8 cellular contexts compared by ENCODE assay signal in the genomic region with DNA sequence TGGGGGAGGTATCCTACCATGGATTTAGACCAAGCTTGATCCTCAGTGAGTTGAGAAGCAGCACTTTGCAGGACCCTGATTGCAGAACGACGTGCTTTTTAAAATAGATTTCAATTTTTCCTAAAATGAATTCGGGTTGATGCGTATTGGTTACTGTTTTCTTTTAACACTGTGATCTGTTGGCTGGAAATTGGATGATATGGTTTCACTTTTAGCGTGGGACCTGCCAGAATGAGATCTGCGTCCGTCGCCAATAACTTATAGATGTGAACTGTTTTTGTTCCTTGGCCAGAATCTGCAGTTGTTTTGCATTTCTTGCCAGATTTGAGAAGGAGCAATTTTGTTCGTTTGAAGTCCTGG. TPM values are rescaled to one million over a fixed set of nuclear protein-coding genes. Genes with fewer than 3 reads are reported as not detected.
DNase-seq lines count a peak whose midpoint lies in the region; ATAC-seq, FAIRE-seq and TF ChIP-seq lines count a peak whose summit lies in the region.

No MANE protein-coding gene starts in this region.

- no peak overlapping the region for H2BK20ac ChIP-seq in H1 (ENCODE audit: low read length)

- H3K27me3 ChIP-seq in SJCRH30 (no peaks in the 10 kb centered on the region), H1 (replicated peaks in 1 of 4; ENCODE audit: control insufficient read depth in 3 of 4, extremely low read depth in 1 of 4, insufficient read depth in 3 of 4, low read length in 3 of 4) (no peaks in the 10 kb centered on the region)

- peak overlapping the region in 3 of 4 experiments; percentile 70 to 74 (median 73); a peak in 6 of 7 replicates for H3K9ac ChIP-seq in H1 (replicated peaks in 1 of 4; ENCODE audit: extremely low read depth in 1 of 4, low read depth in 3 of 4, low read length in 3 of 4)

- no peak overlapping the region for H2BK12ac ChIP-seq in H1 (ENCODE audit: low read depth, low read length)

- H3K9me3 ChIP-seq in SJCRH30 (replicated peaks) (no peaks in the 10 kb centered on the region), H1 (ENCODE audit: insufficient read depth in 2 of 2, low read depth in 1 of 2, low read length in 1 of 2) (no peaks in the 10 kb centered on the region)

- peak overlapping the region; percentile 77 for H3K4me3 ChIP-seq in SJCRH30
- peak overlapping the region; percentile 86 to 90 (median 88) for H3K4me3 ChIP-seq in H1 (ENCODE audit: extremely low read depth in 1 of 4, insufficient read depth in 2 of 4, low read depth in 3 of 4, low read length in 4 of 4)

- H4K20me1 ChIP-seq in H1 (replicated peaks in 1 of 2; ENCODE audit: control insufficient read depth in 1 of 2, insufficient read depth in 2 of 2, low read length in 2 of 2): peaks cover 3 to 4% of the 10 kb centered on the region in 2 experiments

- H3K27me3 Mint-ChIP-seq in naive thymus-derived CD8-positive, alpha-beta T cell: no peaks in the 10 kb centered on the region

- POLR2A ChIA-PET in H1 (lab: Charles Lee; ENCODE audit: partially characterized antibody): interaction anchor here (0.9 to 1.5 kb wide), 8 partner anchors 9 to 80 kb away, joined by 3 to 5 read pairs (median 4); partner anchors contain the start of gene SAP130
- POLR2A ChIA-PET in naive thymus-derived CD8-positive, alpha-beta T cell (lab: Charles Lee): interaction anchor here (0.8 to 3.1 kb wide), 10 partner anchors 10 to 1011 kb away, joined by 3 to 27 read pairs (median 4); partner anchors contain the start of genes ERCC3, IWS1, SAP130 and SFT2D3

- H3K4me3 Mint-ChIP-seq in naive thymus-derived CD8-positive, alpha-beta T cell: peak overlapping the region; percentile 88 to 98 (median 94)

- peak; percentile 5 for DNase-seq in activated naive CD4-positive, alpha-beta T cell treated with Interleukin-2 at 50 U/mL for 16 hours
- no peak for DNase-seq in activated naive CD4-positive, alpha-beta T cell treated with anti-CD3 and anti-CD28 coated beads, Interleukin-2, amount 50 U/mL, for 16 hours
- DNase-seq in SJCRH30 (no peak), H1 (ENCODE audit: low read depth in 1 of 2, low spot score in 2 of 2) (no peak), germinal center (ENCODE audit: low spot score) (no peak), SW 1271 (lab: John Stamatoyannopoulos, UW) (no peak)
- DNase-seq in naive thymus-derived CD8-positive, alpha-beta T cell: peak in 1 of 10 donors; percentile 4

- no peak overlapping the region for H2AK5ac ChIP-seq in H1 (ENCODE audit: low read depth, low read length)

- TF ChIP-seq POLR2A in H1 (IDR thresholded peaks at IDR 0.05; ENCODE audit: control extremely low read depth in 1 of 2, low read depth in 2 of 2, low read length in 2 of 2): no peak

- H3K56ac ChIP-seq in H1 (replicated peaks; ENCODE audit: insufficient read length, low read depth, low read length): no peak overlapping the region

- H4K5ac ChIP-seq in H1 (ENCODE audit: insufficient read length, low read depth, low read length): no peak overlapping the region

- no peak overlapping the region for H3K18ac ChIP-seq in H1 (ENCODE audit: extremely low read depth, low read length)

- no peak for ATAC-seq in naive thymus-derived CD8-positive, alpha-beta T cell
- no peak for ATAC-seq in HG02763 (IDR thresholded peaks at IDR 0.05; ENCODE audit: unreplicated experiment)

- H3K4me1 Mint-ChIP-seq in naive thymus-derived CD8-positive, alpha-beta T cell: peaks cover 21 to 56% (median 49%) of the 10 kb centered on the region in 4 donors

- no peaks in the 10 kb centered on the region for H3K9me3 Mint-ChIP-seq in naive thymus-derived CD8-positive, alpha-beta T cell

- no peak overlapping the region for H3K14ac ChIP-seq in H1 (ENCODE audit: insufficient read length)

- no peak overlapping the region for H2BK5ac ChIP-seq in H1 (ENCODE audit: low read depth, low read length)

- peak overlapping the region; percentile 87 to 90 for H3K4me2 ChIP-seq in H1 (ENCODE audit: insufficient read depth in 1 of 2, low read depth in 2 of 2, low read length in 2 of 2)

- H3K23ac ChIP-seq in H1 (ENCODE audit: insufficient read length): no peak overlapping the region

- peak overlapping the region; percentile 13 for H4K91ac ChIP-seq in H1 (replicated peaks; ENCODE audit: insufficient read length, low read length)

- H3K27ac ChIP-seq in SJCRH30 (peak overlapping the region; percentile 53), H1 (ENCODE audit: low read depth, low read length) (0 out of 2 replicates have a peak overlapping the region, but pooled peaks have one; percentile 37)

- TF ChIP-seq EP300 in H1 (IDR thresholded peaks at IDR 0.05; ENCODE audit: borderline replicate concordance in 1 of 2, low read depth in 2 of 2, low read length in 2 of 2): no peak

- FAIRE-seq in H1 (lab: Jason Lieb, UNC): no peak

- peak overlapping the region; percentile 87; the same call in 1 of the 2 replicates for H4K8ac ChIP-seq in H1 (ENCODE audit: extremely low read depth, insufficient read depth, low read length)

- no peak for TF ChIP-seq RAD21 in H1 (IDR thresholded peaks at IDR 0.05 in 1 of 2, conservative IDR thresholded peaks at IDR 0.05 in 1 of 2; ENCODE audit: low read depth in 2 of 2, low read length in 2 of 2)

- peaks cover 0 to 8% (median 0%) of the 10 kb centered on the region in 3 donors for H3K36me3 Mint-ChIP-seq in naive thymus-derived CD8-positive, alpha-beta T cell

- H3K23me2 ChIP-seq in H1 (ENCODE audit: low read depth, low read length): 0 out of 2 replicates have a peak, but pooled peaks cover 3% of the 10 kb centered on the region

- H2AFZ ChIP-seq in H1 (ENCODE audit: low read length): peak overlapping the region; percentile 91

- CTCF ChIA-PET in H1 (lab: Charles Lee; ENCODE audit: partially characterized antibody): interaction anchor here (0.5 to 2.2 kb wide), 7 partner anchors 8 to 49 kb away, joined by 3 to 9 read pairs (median 4); no protein-coding TSS in a partner anchor

- WGBS in H1 (ENCODE audit: extremely low coverage in 1 of 2, insufficient coverage in 1 of 2, insufficient read length in 1 of 2, insufficient replicate concordance in 2 of 2, low coverage in 1 of 2, low lambda C conversion rate in 2 of 2, missing lambda C conversion rate in 1 of 2), 2 experiments: 11% methylated on average over 9 of the region's 9 CpGs; no CpG with 5 or more reads in 1 of the 2 experiments

- H3K4me1 ChIP-seq in SJCRH30: no peaks in the 10 kb centered on the region
- H3K4me1 ChIP-seq in H1 (replicated peaks in 1 of 4; ENCODE audit: control insufficient read depth in 3 of 4, insufficient read depth in 4 of 4, low read length in 3 of 4): no peaks in the 10 kb centered on the region

- no peak overlapping the region for H3K4ac ChIP-seq in H1 (replicated peaks; ENCODE audit: insufficient read length, low read depth, low read length)

- no peak for TF ChIP-seq CTCF in H1 (IDR thresholded peaks at IDR 0.05; ENCODE audit: control extremely low read depth in 1 of 3, insufficient read depth in 1 of 3, low read depth in 1 of 3, low read length in 3 of 3)

- H3K27ac Mint-ChIP-seq in naive thymus-derived CD8-positive, alpha-beta T cell: peak overlapping the region; percentile 83 to 98 (median 97)

- H3K79me2 ChIP-seq in H1 (ENCODE audit: control insufficient read depth in 1 of 2, insufficient read depth in 2 of 2, low read length in 2 of 2): peaks cover 12 to 49% of the 10 kb centered on the region in 2 experiments

- peak overlapping the region; percentile 51 for H2BK120ac ChIP-seq in H1 (replicated peaks; ENCODE audit: low read depth, low read length)

- H3K79me1 ChIP-seq in H1 (ENCODE audit: low read depth, low read length): peaks cover 5% of the 10 kb centered on the region; the same call in 1 of the 2 replicates

- H3K36me3 ChIP-seq in SJCRH30: no peaks in the 10 kb centered on the region; the same call in 1 of the 2 replicates
- H3K36me3 ChIP-seq in H1 (ENCODE audit: control insufficient read depth in 2 of 4, insufficient read depth in 4 of 4, low read length in 3 of 4): peaks cover 0 to 3% (median 0%) of the 10 kb centered on the region in 4 experiments; a peak in 1 of 8 replicates

- H2BK15ac ChIP-seq in H1 (ENCODE audit: low read length): no peak overlapping the region

TF ChIP-seq in H1, 55 proteins besides CTCF, POLR2A, EP300 and RAD21:
- TF ChIP-seq CHD2 (IDR thresholded peaks at IDR 0.05; ENCODE audit: low read length) (no peak), CTBP2 (IDR thresholded peaks at IDR 0.05; ENCODE audit: borderline replicate concordance, insufficient read depth, insufficient read length, low read length) (no peak), CEBPB (IDR thresholded peaks at IDR 0.05; ENCODE audit: low read depth, low read length) (no peak), HDAC6 (IDR thresholded peaks at IDR 0.05; ENCODE audit: low read depth, low read length) (no peak)
- TF ChIP-seq, protein P1, sequence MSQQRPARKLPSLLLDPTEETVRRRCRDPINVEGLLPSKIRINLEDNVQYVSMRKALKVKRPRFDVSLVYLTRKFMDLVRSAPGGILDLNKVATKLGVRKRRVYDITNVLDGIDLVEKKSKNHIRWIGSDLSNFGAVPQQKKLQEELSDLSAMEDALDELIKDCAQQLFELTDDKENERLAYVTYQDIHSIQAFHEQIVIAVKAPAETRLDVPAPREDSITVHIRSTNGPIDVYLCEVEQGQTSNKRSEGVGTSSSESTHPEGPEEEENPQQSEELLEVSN (IDR thresholded peaks at IDR 0.05): no peak

RNA-seq across cellular contexts. Expression of gene UGGT1, which starts 0.7 kb away (rescaled TPM):
- 51.1 and 51.6 TPM in 2 replicates for total RNA-seq in SJCRH30 (2014; rRNA removed; shearing (Covaris generic))
- total RNA-seq in H1 (2021; fragmentation: NEBNext Ultra II Directional; extraction: Animal tissue kit (Norgen Biotek cat#: 25700)): 57.3 and 61.2 TPM in 2 replicates
- polyA plus RNA-seq in H1 (2011; rRNA removed): 13.8 and 14.9 TPM in 2 replicates
- polyA plus RNA-seq in H1 (2011; cell fraction: cytosol; rRNA removed): 18.2 TPM
- 30.4 TPM for polyA plus RNA-seq in H1 (2011; cell fraction: nucleus; rRNA removed)
- polyA plus RNA-seq in H1 (2012, experiment 1 of 2): 19.6 to 31.8 TPM (median 27.5 TPM) in 4 replicates
- polyA plus RNA-seq in H1 (2012, experiment 2 of 2): 2.1 TPM
- polyA plus RNA-seq in H1 (2013, experiment 1 of 2): 67.4 TPM
- 59.5 TPM for polyA plus RNA-seq in H1 (2013, experiment 2 of 2)
- 38.8 and 55.0 TPM in 2 replicates for polyA minus RNA-seq in H1 (2011; rRNA and poly(A)+ RNA removed)
- 35.5 TPM for polyA minus RNA-seq in H1 (2011; cell fraction: cytosol; rRNA and poly(A)+ RNA removed)
- polyA minus RNA-seq in H1 (2011; cell fraction: nucleus; rRNA and poly(A)+ RNA removed): 53.6 TPM
- total RNA-seq in naive thymus-derived CD8-positive, alpha-beta T cell: 10 to 100 TPM; 44.4 to 52.0 TPM
- polyA plus RNA-seq in naive thymus-derived CD8-positive, alpha-beta T cell: 10 to 100 TPM in 2 of 3 donors, 1 to 10 TPM in 1; 9.6 to 14.9 (median 10.0) TPM
